ENCODE assay signal across 8 cellular contexts in genomic region chr12:7970475-7971252, GRCh38. TPM values are rescaled to one million over a fixed set of nuclear protein-coding genes. Genes with fewer than 3 reads are reported as not detected.
DNase-seq lines count a peak whose midpoint lies in the region; ATAC-seq and TF ChIP-seq lines count a peak whose summit lies in the region.

No MANE protein-coding gene starts in this region.

- H3K9ac ChIP-seq in subcutaneous abdominal adipose tissue (ENCODE audit: low read length in 5 of 5) = peak overlapping the region; percentile 23 to 73 (median 55)

- TF ChIP-seq CTCF in foreskin keratinocyte (conservative IDR thresholded peaks at IDR 0.05) (peak; percentile 21), neutrophil (IDR thresholded peaks at IDR 0.05) (peak; percentile 62)

- H3K9me3 ChIP-seq in neutrophil (no peaks in the 10 kb centered on the region), subcutaneous abdominal adipose tissue (ENCODE audit: control insufficient read depth in 5 of 5, low read length in 5 of 5) (no peaks in the 10 kb centered on the region)

- H3K4me1 ChIP-seq in foreskin keratinocyte = no peaks in the 10 kb centered on the region
- H3K4me1 ChIP-seq in neutrophil (ENCODE audit: control insufficient read depth in 1 of 2, insufficient read depth in 1 of 2, low read depth in 1 of 2, low read length in 1 of 2) = peaks cover 71 to 86% of the 10 kb centered on the region in 2 experiments
- peaks cover 0 to 23% (median 16%) of the 10 kb centered on the region in 5 donors for H3K4me1 ChIP-seq in subcutaneous abdominal adipose tissue (ENCODE audit: control insufficient read depth in 5 of 5, insufficient read depth in 5 of 5, low read length in 5 of 5)

- ATAC-seq in GM21515 (IDR thresholded peaks at IDR 0.05; ENCODE audit: unreplicated experiment) (peak; percentile 93), foreskin keratinocyte (peak; percentile 98)

- H3K4me3 ChIP-seq in neutrophil (ENCODE audit: low read depth in 1 of 2, low read length in 1 of 2) = peak overlapping the region; percentile 65 to 86
- peak overlapping the region; percentile 51 to 73 (median 66) for H3K4me3 ChIP-seq in subcutaneous abdominal adipose tissue (ENCODE audit: low read depth in 1 of 5, low read length in 5 of 5)

- H3K27ac ChIP-seq in foreskin keratinocyte (peak overlapping the region; percentile 75), neutrophil (peak overlapping the region; percentile 99), subcutaneous abdominal adipose tissue (ENCODE audit: low read depth, low read length) (peak overlapping the region; percentile 76)

- TF ChIP-seq POLR2A in Raji (IDR thresholded peaks at IDR 0.05; ENCODE audit: insufficient read depth, low read depth, low read length) = peak; percentile 61

- DNase-seq in DMS153 treated with DMSO at 0.1 percent for 48 hours (lab: John Stamatoyannopoulos, UW; ENCODE audit: unreplicated experiment) = peak; percentile 68
- DNase-seq in HuH-7.5 (ENCODE audit: low spot score) = peak; percentile 58
- peak; percentile 71 for DNase-seq in activated gamma-delta T cell treated with anti-CD3 and anti-CD28 coated beads, Interleukin-2, amount 50 U/mL, for 16 hours (ENCODE audit: low read depth)
- peak; percentile 51 to 90 for DNase-seq in foreskin keratinocyte

- H3K36me3 ChIP-seq in neutrophil (no peaks in the 10 kb centered on the region), subcutaneous abdominal adipose tissue (ENCODE audit: control insufficient read depth in 5 of 5, insufficient read depth in 5 of 5, low read length in 5 of 5) (no peaks in the 10 kb centered on the region)

- no peaks in the 10 kb centered on the region for H3K27me3 ChIP-seq in foreskin keratinocyte
- no peaks in the 10 kb centered on the region for H3K27me3 ChIP-seq in neutrophil
- H3K27me3 ChIP-seq in subcutaneous abdominal adipose tissue (ENCODE audit: control insufficient read depth in 5 of 5, insufficient read depth in 4 of 5, low read length in 5 of 5) = peaks cover 0 to 7% (median 0%) of the 10 kb centered on the region in 5 donors

RNA-seq across cellular contexts. Expression of gene SLC2A3, which starts 34.7 kb away (rescaled TPM):
- total RNA-seq in foreskin keratinocyte = 10.8 and 12.2 TPM in 2 replicates
- 6.3 and 6.5 TPM in 2 replicates for polyA plus RNA-seq in foreskin keratinocyte

Comparison
In these comparisons a context has a peak if more than half of its experiments do, and no peak if none do; other contexts are left out.
1. Peak in every context shown above with its lines: DNase-seq, ATAC-seq, H3K4me3 ChIP-seq and H3K27ac ChIP-seq.